Comparison of ENCODE assay signal across 8 cellular contexts in the genomic region with DNA sequence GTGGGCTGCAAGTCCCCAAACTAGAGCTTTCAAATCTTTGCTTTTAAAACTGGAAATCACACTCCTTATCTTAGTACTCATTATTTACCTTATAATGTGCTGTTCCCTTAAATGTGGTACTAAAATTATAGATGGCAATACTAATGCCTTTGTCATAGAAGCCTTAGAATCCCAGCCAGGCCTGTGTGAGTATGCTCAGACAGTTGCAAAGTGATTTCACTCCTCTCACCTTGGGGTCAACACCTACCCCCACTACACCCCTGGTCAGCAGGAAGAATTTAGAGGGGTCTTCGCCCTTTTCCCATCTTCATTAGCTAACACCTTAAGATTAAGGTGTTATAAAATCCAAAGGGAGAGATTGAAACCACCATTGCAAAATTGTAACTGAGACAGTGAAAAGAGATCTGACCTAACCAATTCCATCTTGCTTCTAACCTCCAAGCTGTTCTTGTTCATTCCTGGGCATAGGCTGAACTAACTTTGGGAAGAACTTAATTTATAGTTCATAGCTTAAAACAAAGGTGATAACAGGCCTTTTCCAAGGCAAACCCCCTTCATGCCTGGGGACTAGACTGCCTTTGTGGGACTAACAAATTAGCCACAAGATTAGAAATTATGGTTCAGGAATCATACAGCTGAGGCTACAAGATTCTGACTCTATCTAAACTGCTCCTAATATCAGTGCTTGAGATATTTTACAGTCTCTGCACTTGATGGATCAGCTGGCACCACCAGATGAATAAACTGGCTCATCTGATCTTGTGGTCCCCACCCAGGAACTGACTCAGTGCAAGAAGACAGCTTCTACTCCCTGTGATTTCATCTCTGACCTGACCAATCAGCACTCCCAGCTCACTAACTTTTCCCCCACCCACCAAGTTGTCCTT. TPM values are rescaled to one million over a fixed set of nuclear protein-coding genes. Genes with fewer than 3 reads are reported as not detected.
DNase-seq lines count a peak whose midpoint lies in the region; ATAC-seq, FAIRE-seq and TF ChIP-seq lines count a peak whose summit lies in the region.

No MANE protein-coding gene starts in this region.

- peaks cover 0 to 2% (median 0%) of the 10 kb centered on the region in 3 donors for H3K27me3 Mint-ChIP-seq in immature natural killer cell (ENCODE audit: low read depth in 3 of 3)
- H3K27me3 Mint-ChIP-seq in stimulated activated naive CD8-positive, alpha-beta T cell treated with anti-CD3 and anti-CD28 coated beads, Interleukin-15, Interleukin-2, amounts not matched to agents 100 ng/mL and 50 ng/mL, for 24 hours = no peaks in the 10 kb centered on the region

- H3K9me3 Mint-ChIP-seq in immature natural killer cell = no peaks in the 10 kb centered on the region
- no peaks in the 10 kb centered on the region for H3K9me3 Mint-ChIP-seq in stimulated activated naive CD8-positive, alpha-beta T cell treated with anti-CD3 and anti-CD28 coated beads, Interleukin-15, Interleukin-2, amounts not matched to agents 100 ng/mL and 50 ng/mL, for 24 hours

- H3K4me1 Mint-ChIP-seq in immature natural killer cell = peaks cover 27 to 35% of the 10 kb centered on the region in 2 donors
- peaks cover 37% of the 10 kb centered on the region for H3K4me1 Mint-ChIP-seq in stimulated activated naive CD8-positive, alpha-beta T cell treated with anti-CD3 and anti-CD28 coated beads, Interleukin-15, Interleukin-2, amounts not matched to agents 100 ng/mL and 50 ng/mL, for 24 hours (ENCODE audit: low read depth)

- peak; percentile 50 for DNase-seq in RCC 7860 (ENCODE audit: low spot score)
- DNase-seq in activated effector memory CD4-positive, alpha-beta T cell treated with anti-CD3 and anti-CD28 coated beads, Interleukin-2, amount 50 U/mL, for 16 hours = peak; percentile 79
- DNase-seq in immature natural killer cell = peak in 1 of 3 donors; percentile 15
- DNase-seq in GM10266 (ENCODE audit: extremely low spot score) = no peak
- no peak for DNase-seq in DMS79 treated with DMSO at 0.1 percent for 48 hours (lab: John Stamatoyannopoulos, UW)

- TF ChIP-seq CTCF in GM10266 (IDR thresholded peaks at IDR 0.05; ENCODE audit: control insufficient read depth, insufficient read depth, low read depth, missing control alignments) = no peak

- H3K4me3 Mint-ChIP-seq in immature natural killer cell = peak overlapping the region in 3 of 5 donors; percentile 17 to 46 (median 36)
- no peak overlapping the region for H3K4me3 Mint-ChIP-seq in stimulated activated naive CD8-positive, alpha-beta T cell treated with anti-CD3 and anti-CD28 coated beads, Interleukin-15, Interleukin-2, amounts not matched to agents 100 ng/mL and 50 ng/mL, for 24 hours

- peak; percentile 81 for FAIRE-seq in RCC 7860 (lab: Jason Lieb, UNC)

- H3K36me3 Mint-ChIP-seq in immature natural killer cell = peaks cover 0 to 7% (median 3%) of the 10 kb centered on the region in 3 donors
- H3K36me3 Mint-ChIP-seq in stimulated activated naive CD8-positive, alpha-beta T cell treated with anti-CD3 and anti-CD28 coated beads, Interleukin-15, Interleukin-2, amounts not matched to agents 100 ng/mL and 50 ng/mL, for 24 hours (ENCODE audit: low read depth) = no peaks in the 10 kb centered on the region

- no peak for ATAC-seq in HG03378 (IDR thresholded peaks at IDR 0.05; ENCODE audit: unreplicated experiment)
- no peak for ATAC-seq in HG02870 (IDR thresholded peaks at IDR 0.05; ENCODE audit: unreplicated experiment)

- H3K27ac Mint-ChIP-seq in immature natural killer cell = peak overlapping the region in 5 of 6 donors; percentile 40 to 85 (median 68)
- H3K27ac Mint-ChIP-seq in stimulated activated naive CD8-positive, alpha-beta T cell treated with anti-CD3 and anti-CD28 coated beads, Interleukin-15, Interleukin-2, amounts not matched to agents 100 ng/mL and 50 ng/mL, for 24 hours = peak overlapping the region; percentile 83

RNA-seq across cellular contexts. Expression of a gene that starts 10.4 kb away (rescaled TPM):
- 10 to 100 TPM in 2 of 3 donors, 1 to 10 TPM in 1; 4.6 to 17.0 (median 13.7) TPM for polyA plus RNA-seq in immature natural killer cell

RNA-seq across cellular contexts. Expression of a gene that starts 38.0 kb away (rescaled TPM):
- polyA plus RNA-seq in immature natural killer cell = under 1 TPM in 2 of 3 donors, not detected in 1; 0.10 to 0.11 TPM

Comparison
In these comparisons a context has a peak if more than half of its experiments do, and no peak if none do; other contexts are left out.
1. DNase-seq: peak in RCC 7860 (single experiment) and activated effector memory CD4-positive, alpha-beta T cell treated with anti-CD3 and anti-CD28 coated beads, Interleukin-2, amount 50 U/mL, for 16 hours (single experiment); none in GM10266 (single experiment) and DMS79 treated with DMSO at 0.1 percent for 48 hours (single experiment).